Comparison of ENCODE assay signal across 9 cellular contexts in genomic region chr22:29482726-29483125, GRCh38. TPM values are rescaled to one million over a fixed set of nuclear protein-coding genes. Genes with fewer than 3 reads are reported as not detected.
"Had no signal": no experiment of that assay in that cellular context is flagged by ENCODE, and none has a peak within 500 bp of the region (broad histone marks: within the 10 kb centered on the region; RNA-seq: fewer than 3 reads in every experiment).

No MANE protein-coding gene starts in this region.

- H3K36me3 Mint-ChIP-seq: IgD-negative memory B cell had no signal

- H3K36me3 ChIP-seq: HAP-1 had no signal

- H3K27ac Mint-ChIP-seq: HFFc6, IgD-negative memory B cell had no signal

- DNase-seq: GM23248, HFFc6 had no signal

- H3K9me3 ChIP-seq: HAP-1 had no signal

- H3K4me3 Mint-ChIP-seq: HFFc6 had no signal

- FAIRE-seq: HepG2 had no signal

- H3K4me3 ChIP-seq: GM23248, HAP-1 had no signal

- ATAC-seq: HCT116 had no signal

- H3K9ac ChIP-seq: GM23248 had no signal

- H2AFZ ChIP-seq: GM23248 had no signal

- H3K27ac ChIP-seq: GM23248, HL-60 had no signal

RNA-seq across cellular contexts. Expression of gene NEFH, which starts 2.7 kb away (rescaled TPM):
- total RNA-seq: H4, HepG2, HFFc6, HT1080 had no signal
- polyA plus RNA-seq: HepG2 had no signal

RNA-seq across cellular contexts. Expression of gene RFPL1, which starts 44.3 kb away (rescaled TPM):
- total RNA-seq: GM23248, HepG2, HFFc6, HT1080 had no signal
- polyA plus RNA-seq: GM23248, HepG2, IgD-negative memory B cell had no signal
